ENCODE assay signal across 8 cellular contexts in the genomic region with DNA sequence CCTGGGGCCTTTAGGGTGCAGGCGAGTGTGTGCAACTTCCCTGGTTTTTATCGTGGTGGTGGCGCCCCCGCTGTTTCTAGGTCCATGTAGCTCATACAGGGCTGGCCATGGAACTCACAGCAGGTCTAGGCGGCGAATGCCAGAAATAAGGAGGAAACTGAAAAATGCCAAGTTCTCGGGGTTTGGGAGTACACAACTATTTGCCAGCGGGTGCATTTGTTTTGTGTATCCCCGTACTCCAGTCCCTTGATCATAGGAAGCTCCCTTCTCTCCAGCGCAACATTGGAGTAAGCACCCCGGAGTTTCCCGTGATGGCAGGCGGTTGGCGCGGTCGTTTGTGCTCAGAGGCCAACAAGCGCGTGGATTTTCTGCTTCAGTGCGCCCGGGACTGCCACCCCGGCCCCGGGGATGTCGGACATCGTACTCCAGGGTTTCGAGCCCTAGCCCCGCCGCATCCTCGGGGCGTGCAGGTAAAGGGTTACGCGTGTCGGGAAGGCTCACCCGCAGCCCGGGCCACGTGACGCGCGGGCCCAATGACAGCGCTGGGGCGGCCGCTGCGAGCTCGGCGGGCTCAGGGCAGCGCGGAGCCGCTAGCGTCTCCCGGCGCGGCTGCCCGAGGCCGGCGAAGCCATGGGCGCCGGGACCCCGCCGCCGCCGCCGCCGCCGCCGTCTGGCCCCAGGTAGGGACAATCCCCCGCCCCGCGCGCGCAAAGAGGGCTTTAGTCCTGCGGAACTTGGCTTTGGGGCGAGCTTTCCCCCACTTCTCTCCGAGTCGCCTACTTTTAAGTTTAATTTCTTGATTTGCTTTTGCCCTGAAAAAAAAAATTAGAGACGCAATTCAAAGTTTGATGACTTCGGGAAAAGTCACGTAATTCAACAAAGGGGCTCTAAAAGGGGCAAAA.
A peak's percentile ranks its signal among the peaks of the same experiment; 100 is the strongest.
DNase-seq lines count a peak whose midpoint lies in the region; ATAC-seq, FAIRE-seq and TF ChIP-seq lines count a peak whose summit lies in the region.

No MANE protein-coding gene starts in this region.

- TF ChIP-seq CTCF in WI38 (IDR thresholded peaks at IDR 0.05; ENCODE audit: low read depth, low read length) (no peak), kidney (IDR thresholded peaks at IDR 0.05; ENCODE audit: borderline replicate concordance, extremely low read depth, insufficient read depth) (no peak)

- H3K4me3 Mint-ChIP-seq in IgD-negative memory B cell = peak overlapping the region; percentile 71 to 89 (median 89)

- H3K27ac Mint-ChIP-seq in IgD-negative memory B cell = peak overlapping the region in 1 of 3 donors; percentile 35

- H3K36me3 ChIP-seq in kidney (ENCODE audit: control insufficient read depth in 1 of 2, insufficient read depth in 2 of 2, low read length in 2 of 2) = no peaks in the 10 kb centered on the region

- FAIRE-seq in kidney (lab: Jason Lieb, UNC) = no peak

- H3K36me3 Mint-ChIP-seq in IgD-negative memory B cell = no peaks in the 10 kb centered on the region

- H3K27me3 Mint-ChIP-seq in IgD-negative memory B cell = peaks cover 27% of the 10 kb centered on the region

- peaks cover 0 to 3% (median 0%) of the 10 kb centered on the region in 3 donors for H3K9me3 Mint-ChIP-seq in IgD-negative memory B cell

- H3K27ac ChIP-seq in kidney (ENCODE audit: low read depth in 2 of 2, low read length in 2 of 2) = peak overlapping the region; percentile 69 to 92

- H3K4me3 ChIP-seq in WI38 (ENCODE audit: low read depth, low read length) (peak overlapping the region; percentile 31; the same call in 1 of the 2 replicates), kidney (ENCODE audit: low read length in 2 of 2) (peak overlapping the region; percentile 75)

- intact Hi-C loops in kidney (cut with DNase I) = no loop called here

- ATAC-seq in GM21447 (IDR thresholded peaks at IDR 0.05; ENCODE audit: unreplicated experiment) = peak; percentile 64

- peaks cover 5 to 7% (median 7%) of the 10 kb centered on the region in 3 donors for H3K4me1 Mint-ChIP-seq in IgD-negative memory B cell

- no peaks in the 10 kb centered on the region for H3K9me3 ChIP-seq in kidney (ENCODE audit: control insufficient read depth in 1 of 2, low read length in 2 of 2)

- H3K4me1 ChIP-seq in kidney (ENCODE audit: control insufficient read depth in 1 of 2, insufficient read depth in 1 of 2, low read depth in 1 of 2, low read length in 2 of 2) = peaks cover 0 to 6% of the 10 kb centered on the region in 2 donors

- peak overlapping the region; percentile 67 to 70 for H3K9ac ChIP-seq in kidney (ENCODE audit: low read length in 2 of 2)

- DNase-seq in COLO668 (lab: John Stamatoyannopoulos, UW; ENCODE audit: unreplicated experiment) (peak; percentile 91), kidney (peak; percentile 85), NCI-H1694 treated with DMSO at 0.1 percent for 48 hours (lab: John Stamatoyannopoulos, UW) (no peak)
- peak; percentile 43 for DNase-seq in central memory CD4-positive, alpha-beta T cell
- peak; percentile 27 to 39 for DNase-seq in stimulated activated CD4-positive, alpha-beta T cell treated with anti-CD3 and anti-CD28 coated beads, Interleukin-12 subunit alpha, Interleukin-12 subunit beta, amount 100 ng/mL, for 24 hours (ENCODE audit: low read depth in 2 of 2)
